In the genomic region with DNA sequence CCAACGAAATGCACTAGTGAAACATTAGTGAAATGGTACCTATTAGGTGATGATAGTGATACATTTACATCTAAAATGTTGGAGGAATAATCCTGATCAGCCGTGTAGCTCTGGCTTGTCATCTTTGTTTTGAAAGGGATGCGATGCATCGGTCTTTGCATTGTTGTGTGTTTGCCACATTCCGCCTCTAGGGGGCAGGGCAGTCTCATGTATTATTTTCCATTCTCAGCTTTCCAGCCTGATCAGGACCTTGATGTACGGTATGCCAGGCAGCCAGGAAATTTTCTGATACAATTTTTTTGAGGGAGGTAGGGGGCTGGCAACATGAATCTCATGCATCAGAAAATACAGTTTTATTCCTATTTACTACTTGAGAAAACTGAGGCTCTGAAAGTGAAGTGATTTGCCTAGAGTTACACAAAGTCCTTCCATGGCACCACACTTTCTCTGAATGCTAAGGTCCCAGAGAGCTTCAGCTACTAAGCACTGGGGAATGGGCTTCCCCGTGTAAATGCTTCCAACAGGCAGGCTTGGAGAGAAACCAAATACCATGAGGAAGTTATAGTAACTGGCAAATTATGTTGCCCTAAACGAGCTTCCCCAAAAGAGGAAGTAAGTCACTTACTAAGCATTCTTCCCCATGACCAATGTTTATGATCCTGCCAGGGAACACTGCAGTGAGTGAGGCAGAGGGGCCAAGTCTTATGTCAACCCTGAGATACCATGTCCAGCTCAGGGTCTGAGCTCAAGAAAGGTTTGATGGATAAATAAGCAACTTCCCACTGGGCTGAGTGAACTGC, we compare ENCODE assay signal across 9 cellular contexts. TPM values are rescaled to one million over a fixed set of nuclear protein-coding genes. Genes with fewer than 3 reads are reported as not detected.
DNase-seq lines count a peak whose midpoint lies in the region; ATAC-seq and TF ChIP-seq lines count a peak whose summit lies in the region.
"Had no signal": no experiment of that assay in that cellular context is flagged by ENCODE, and none has a peak within 500 bp of the region (broad histone marks: within the 10 kb centered on the region; RNA-seq: fewer than 3 reads in every experiment).

No MANE protein-coding gene starts in this region.

- H2AFZ ChIP-seq in mesenchymal stem cell (ENCODE audit: low read depth, low read length) = no peak overlapping the region

- peak overlapping the region; percentile 21 for H3K9ac ChIP-seq in mesenchymal stem cell (ENCODE audit: low read length)

- H3K9me3 ChIP-seq in CD4-positive, alpha-beta T cell (ENCODE audit: control insufficient read depth, low read length) = no peaks in the 10 kb centered on the region
- H3K9me3 ChIP-seq in effector memory CD4-positive, alpha-beta T cell (ENCODE audit: control insufficient read depth, low read length) = no peaks in the 10 kb centered on the region
- H3K9me3 ChIP-seq in mesenchymal stem cell (ENCODE audit: control insufficient read depth, low read length) = no peaks in the 10 kb centered on the region
- H3K9me3 ChIP-seq: SJSA1 had no signal

- intact Hi-C loops in CD4-positive, alpha-beta T cell (cut with DNase I, micrococcal nuclease) = loop anchor here (2.0 to 10.0 kb wide), 4 partner anchors 124 to 1742 kb away; no protein-coding TSS in a partner anchor

- no peaks in the 10 kb centered on the region for H3K4me1 ChIP-seq in effector memory CD4-positive, alpha-beta T cell (ENCODE audit: control insufficient read depth, insufficient read depth, low read length, poor library complexity, severe bottlenecking)
- H3K4me1 ChIP-seq in mesenchymal stem cell (ENCODE audit: control insufficient read depth, insufficient read depth, low read depth, low read length) = peaks cover 11% of the 10 kb centered on the region

- no peak overlapping the region for H3K27ac Mint-ChIP-seq in CD4-positive, alpha-beta T cell
- no peak overlapping the region for H3K27ac Mint-ChIP-seq in activated CD4-positive, alpha-beta memory T cell treated with anti-CD3 and anti-CD28 coated beads, Interleukin-2, amount 10 ng/mL, durations not matched to agents 7 days and 5 days

- peak; percentile 50 for ATAC-seq in CD4-positive, alpha-beta T cell (ENCODE audit: poor library complexity)
- ATAC-seq in GM21529 (IDR thresholded peaks at IDR 0.05; ENCODE audit: unreplicated experiment) (peak; percentile 61), GM18519 (IDR thresholded peaks at IDR 0.05; ENCODE audit: low FRiP score, unreplicated experiment) (no peak)

- WGBS in mesenchymal stem cell = 0% methylated on average over 2 of the region's 8 CpGs

- H3K4me1 Mint-ChIP-seq in CD4-positive, alpha-beta T cell (ENCODE audit: low read depth) = peaks cover 7% of the 10 kb centered on the region
- peaks cover 2% of the 10 kb centered on the region for H3K4me1 Mint-ChIP-seq in activated CD4-positive, alpha-beta memory T cell treated with anti-CD3 and anti-CD28 coated beads, Interleukin-2, amount 10 ng/mL, durations not matched to agents 7 days and 5 days

- H4K8ac ChIP-seq in mesenchymal stem cell (ENCODE audit: low read length) = no peak overlapping the region

- H3K18ac ChIP-seq in mesenchymal stem cell (ENCODE audit: low read depth in 1 of 2, low read length in 2 of 2) = no peak overlapping the region

- peaks cover 8% of the 10 kb centered on the region for H3K27me3 ChIP-seq in CD4-positive, alpha-beta T cell (ENCODE audit: control insufficient read depth, insufficient read depth, low read length)
- peaks cover 3% of the 10 kb centered on the region for H3K27me3 ChIP-seq in effector memory CD4-positive, alpha-beta T cell (replicated peaks; ENCODE audit: control insufficient read depth, insufficient read depth, low read length, poor library complexity, severe bottlenecking)
- peaks cover 0 to 45% of the 10 kb centered on the region in 2 experiments for H3K27me3 ChIP-seq in mesenchymal stem cell (ENCODE audit: control insufficient read depth in 1 of 2, insufficient read depth in 1 of 2, low read length in 2 of 2)
- H3K27me3 ChIP-seq: SJSA1 had no signal

- H3K36me3 ChIP-seq in effector memory CD4-positive, alpha-beta T cell (ENCODE audit: control insufficient read depth, insufficient read depth, low read length) = no peaks in the 10 kb centered on the region
- no peaks in the 10 kb centered on the region for H3K36me3 ChIP-seq in mesenchymal stem cell (ENCODE audit: control insufficient read depth in 1 of 2, insufficient read depth in 2 of 2, low read depth in 1 of 2, low read length in 2 of 2)
- H3K36me3 ChIP-seq: SJSA1 had no signal

- H3K4ac ChIP-seq in mesenchymal stem cell (ENCODE audit: low read depth in 1 of 2, low read length in 2 of 2) = no peak overlapping the region

- no peak overlapping the region for H3K4me2 ChIP-seq in mesenchymal stem cell (ENCODE audit: low read length, poor library complexity, severe bottlenecking)

- peak; percentile 15 to 68 (median 48) for DNase-seq in CD4-positive, alpha-beta T cell
- DNase-seq in NCI-H446 (lab: John Stamatoyannopoulos, UW) (peak; percentile 16 to 60), mesenchymal stem cell (peak; percentile 60)
- peak; percentile 61 for DNase-seq in activated CD4-positive, alpha-beta memory T cell treated with anti-CD3 and anti-CD28 coated beads, Interleukin-2, amount 10 ng/mL, durations not matched to agents 7 days and 5 days
- peak; percentile 18 to 33 (median 25) for DNase-seq in effector memory CD4-positive, alpha-beta T cell
- DNase-seq in stimulated activated CD8-positive, alpha-beta memory T cell treated with anti-CD3 and anti-CD28 coated beads, Interleukin-4, amount 100 ng/mL, for 48 hours = peak; percentile 79

- H3K36me3 Mint-ChIP-seq in CD4-positive, alpha-beta T cell (ENCODE audit: low read depth) = no peaks in the 10 kb centered on the region
- no peaks in the 10 kb centered on the region for H3K36me3 Mint-ChIP-seq in activated CD4-positive, alpha-beta memory T cell treated with anti-CD3 and anti-CD28 coated beads, Interleukin-2, amount 10 ng/mL, durations not matched to agents 7 days and 5 days (ENCODE audit: low read depth)

- no peak overlapping the region for H3K4me3 ChIP-seq in effector memory CD4-positive, alpha-beta T cell (ENCODE audit: insufficient read depth, low read depth, low read length, poor library complexity, severe bottlenecking)
- H3K4me3 ChIP-seq in mesenchymal stem cell (ENCODE audit: insufficient read depth in 1 of 2, low read depth in 1 of 2, low read length in 2 of 2) = no peak overlapping the region
- H3K4me3 ChIP-seq: SJSA1 had no signal

- H3K27me3 Mint-ChIP-seq in CD4-positive, alpha-beta T cell = peaks cover 13% of the 10 kb centered on the region
- H3K27me3 Mint-ChIP-seq in activated CD4-positive, alpha-beta memory T cell treated with anti-CD3 and anti-CD28 coated beads, Interleukin-2, amount 10 ng/mL, durations not matched to agents 7 days and 5 days = peaks cover 4% of the 10 kb centered on the region

- H2BK5ac ChIP-seq in mesenchymal stem cell (ENCODE audit: low read depth, low read length, poor library complexity, severe bottlenecking) = no peak overlapping the region

- H2BK12ac ChIP-seq in mesenchymal stem cell (ENCODE audit: low read length in 2 of 2) = no peak overlapping the region

- TF ChIP-seq CTCF in CD4-positive, alpha-beta T cell (IDR thresholded peaks at IDR 0.05) = peak; percentile 74

- CTCF ChIA-PET in CD4-positive, alpha-beta T cell (lab: Charles Lee) = interaction anchor here (0.5 to 1.8 kb wide), 22 partner anchors 10 to 270 kb away, joined by 3 to 15 read pairs (median 4); a partner anchor contains a TSS
- CTCF ChIA-PET in activated CD4-positive, alpha-beta memory T cell treated with anti-CD3 and anti-CD28 coated beads, Interleukin-2, amount 10 ng/mL, durations not matched to agents 7 days and 5 days (lab: Charles Lee) = interaction anchor here (0.5 to 4.2 kb wide), 28 partner anchors 8 to 1687 kb away, joined by 3 to 31 read pairs (median 4); a partner anchor contains a TSS

- H2BK15ac ChIP-seq in mesenchymal stem cell (ENCODE audit: low read depth, poor library complexity, severe bottlenecking) = no peak overlapping the region

- H3K23ac ChIP-seq in mesenchymal stem cell (ENCODE audit: low read length in 2 of 2) = no peak overlapping the region

- no peak overlapping the region for H4K91ac ChIP-seq in mesenchymal stem cell (ENCODE audit: low read length)

- H3K9me3 Mint-ChIP-seq in CD4-positive, alpha-beta T cell = no peaks in the 10 kb centered on the region
- H3K9me3 Mint-ChIP-seq in activated CD4-positive, alpha-beta memory T cell treated with anti-CD3 and anti-CD28 coated beads, Interleukin-2, amount 10 ng/mL, durations not matched to agents 7 days and 5 days = no peaks in the 10 kb centered on the region

- H3K79me1 ChIP-seq in mesenchymal stem cell (replicated peaks; ENCODE audit: low read length, poor library complexity, severe bottlenecking) = peaks cover 2% of the 10 kb centered on the region

- H2BK120ac ChIP-seq in mesenchymal stem cell (ENCODE audit: low read depth, low read length) = no peak overlapping the region

- H3K4me3 Mint-ChIP-seq in CD4-positive, alpha-beta T cell = no peak overlapping the region
- no peak overlapping the region for H3K4me3 Mint-ChIP-seq in activated CD4-positive, alpha-beta memory T cell treated with anti-CD3 and anti-CD28 coated beads, Interleukin-2, amount 10 ng/mL, durations not matched to agents 7 days and 5 days

- no peak overlapping the region for H3K14ac ChIP-seq in mesenchymal stem cell (ENCODE audit: low read length in 2 of 2)

- POLR2A ChIA-PET in CD4-positive, alpha-beta T cell (lab: Charles Lee) = interaction anchor here (0.6 kb wide), 1 partner anchor 169 kb away, joined by 3 read pairs; no protein-coding TSS in a partner anchor
- POLR2A ChIA-PET in activated CD4-positive, alpha-beta memory T cell treated with anti-CD3 and anti-CD28 coated beads, Interleukin-2, amount 10 ng/mL, durations not matched to agents 7 days and 5 days (lab: Charles Lee) = interaction anchor here (0.6 kb wide), 1 partner anchor 23 kb away, joined by 3 read pairs; no protein-coding TSS in a partner anchor

- H2AK5ac ChIP-seq in mesenchymal stem cell (ENCODE audit: low read length, severe bottlenecking) = no peak overlapping the region

- no peak overlapping the region for H3K27ac ChIP-seq in CD4-positive, alpha-beta T cell (ENCODE audit: low read depth, low read length)
- no peak overlapping the region for H3K27ac ChIP-seq in effector memory CD4-positive, alpha-beta T cell (ENCODE audit: insufficient read depth, low read length, poor library complexity, severe bottlenecking)
- H3K27ac ChIP-seq in mesenchymal stem cell (ENCODE audit: low read length, poor library complexity, severe bottlenecking) = no peak overlapping the region
- H3K27ac ChIP-seq: SJSA1 had no signal

RNA-seq across cellular contexts. Expression of a gene that starts 31.8 kb away (rescaled TPM):
- 1 to 10 TPM in 1 of 2 experiments, under 1 TPM in 1; 0.85 to 2.2 TPM for total RNA-seq in CD4-positive, alpha-beta T cell
- under 1 TPM; 0.20 to 0.48 TPM for total RNA-seq in activated CD4-positive, alpha-beta memory T cell treated with anti-CD3 and anti-CD28 coated beads, Interleukin-2, amount 10 ng/mL, durations not matched to agents 7 days and 5 days
- polyA plus RNA-seq in mesenchymal stem cell (2013, experiment 1 of 2) = 22.4 TPM
- polyA plus RNA-seq in mesenchymal stem cell (2013, experiment 2 of 2) = 21.2 TPM

Comparison
In these comparisons a context has a peak if more than half of its experiments do, and no peak if none do; other contexts are left out.
1. DNase-seq: peak in every context shown above with its lines; median percentile 79 in stimulated activated CD8-positive, alpha-beta memory T cell treated with anti-CD3 and anti-CD28 coated beads, Interleukin-4, amount 100 ng/mL, for 48 hours; 61 in activated CD4-positive, alpha-beta memory T cell treated with anti-CD3 and anti-CD28 coated beads, Interleukin-2, amount 10 ng/mL, durations not matched to agents 7 days and 5 days; 60 in mesenchymal stem cell; 48 in CD4-positive, alpha-beta T cell; 38 in NCI-H446; 25 in effector memory CD4-positive, alpha-beta T cell.